In genomic region chr4:48906283-48907173, GRCh38 we compare ENCODE assay signal across 1 cellular context.
A peak's percentile ranks its signal among the peaks of the same experiment; 100 is the strongest.
TF ChIP-seq lines count a peak whose summit lies in the region.

OCIAD2 (minus strand) TSS chr4:48906774; CDS start chr4:48904549, 2,225 bp downstream.

TF ChIP-seq in WTC11, 78 proteins besides CTCF, POLR2A, EP300 and RAD21 (continued from another document):
- TF ChIP-seq PRDM15 (CRISPR knock-in tag; IDR thresholded peaks at IDR 0.05) (no peak), OVOL2 (CRISPR knock-in tag; IDR thresholded peaks at IDR 0.05; ENCODE audit: borderline replicate concordance) (no peak), FOXP1 (CRISPR knock-in tag; IDR thresholded peaks at IDR 0.05; ENCODE audit: borderline replicate concordance) (peak; percentile 87; the same call in 1 of the 2 replicates), IRF2 (CRISPR knock-in tag; IDR thresholded peaks at IDR 0.05; ENCODE audit: borderline replicate concordance, low read depth) (no peak), NFE2L1 (CRISPR knock-in tag; IDR thresholded peaks at IDR 0.05) (0 out of 2 replicates have a peak, but pooled peaks have one; percentile 41), E2F1 (CRISPR knock-in tag; IDR thresholded peaks at IDR 0.05) (no peak), ZNF532 (CRISPR knock-in tag; IDR thresholded peaks at IDR 0.05; ENCODE audit: borderline replicate concordance) (no peak), ESRRA (CRISPR knock-in tag; IDR thresholded peaks at IDR 0.05; ENCODE audit: borderline replicate concordance) (no peak), ATF2 (CRISPR knock-in tag; IDR thresholded peaks at IDR 0.05; ENCODE audit: borderline replicate concordance, low read depth) (no peak), MXD4 (CRISPR knock-in tag; IDR thresholded peaks at IDR 0.05; ENCODE audit: borderline replicate concordance) (no peak), GABPB1 (CRISPR knock-in tag; IDR thresholded peaks at IDR 0.05) (no peak), E2F5 (CRISPR knock-in tag; IDR thresholded peaks at IDR 0.05) (no peak; the same call in 1 of the 2 replicates), ZNF512 (CRISPR knock-in tag; IDR thresholded peaks at IDR 0.05; ENCODE audit: borderline replicate concordance) (no peak), GRHL2 (CRISPR knock-in tag; IDR thresholded peaks at IDR 0.05; ENCODE audit: insufficient replicate concordance, severe bottlenecking) (no peak), SMAD3 (CRISPR knock-in tag; IDR thresholded peaks at IDR 0.05; ENCODE audit: borderline replicate concordance) (no peak; the same call in 1 of the 2 replicates), ZNF317 (CRISPR knock-in tag; IDR thresholded peaks at IDR 0.05; ENCODE audit: borderline replicate concordance, low read depth) (no peak), ETV6 (CRISPR knock-in tag; IDR thresholded peaks at IDR 0.05) (no peak; the same call in 1 of the 2 replicates), FOXJ3 (CRISPR knock-in tag; IDR thresholded peaks at IDR 0.05; ENCODE audit: borderline replicate concordance) (no peak), NFYB (CRISPR knock-in tag; conservative IDR thresholded peaks at IDR 0.05; ENCODE audit: low read depth) (no peak), TP53 (CRISPR knock-in tag; IDR thresholded peaks at IDR 0.05) (no peak), ZNF425 (CRISPR knock-in tag; conservative IDR thresholded peaks at IDR 0.05) (no peak), JAZF1 (CRISPR knock-in tag; IDR thresholded peaks at IDR 0.05) (no peak), ATF6 (CRISPR knock-in tag; IDR thresholded peaks at IDR 0.05) (no peak)
TF ChIP-seq in WTC11: peak in this region for 16.
